Comparison of ENCODE assay signal across 1 cellular context in the genomic region with DNA sequence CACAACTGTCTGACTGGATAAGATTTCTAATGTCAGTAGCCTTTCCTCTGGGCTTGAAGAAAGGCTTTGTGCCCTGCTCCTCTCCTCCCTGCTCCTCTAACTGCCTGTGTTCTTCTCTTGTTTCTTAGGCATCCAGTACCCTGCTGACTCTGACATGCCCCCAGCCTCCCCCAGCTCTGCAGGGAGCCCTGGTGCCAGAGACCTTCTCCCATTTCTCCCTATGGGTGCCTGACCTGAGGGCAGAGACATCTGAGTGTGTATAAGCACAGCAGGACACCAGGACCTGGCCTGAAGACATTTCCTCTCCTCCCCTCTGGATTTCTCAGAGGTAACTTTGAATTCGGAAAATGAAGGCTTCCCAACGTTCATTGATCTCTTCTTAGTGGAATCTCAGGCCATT.
TF ChIP-seq lines count a peak whose summit lies in the region.

No MANE protein-coding gene starts in this region.

TF ChIP-seq in endothelial cell of umbilical vein, 7 proteins besides CTCF, POLR2A, EP300 and RAD21:
- TF ChIP-seq POLR2AphosphoS5 (IDR thresholded peaks at IDR 0.05; ENCODE audit: insufficient read depth, low read depth, low read length) (no peak), EZH2 (IDR thresholded peaks at IDR 0.05; ENCODE audit: borderline replicate concordance, low read depth, low read length, severe bottlenecking) (no peak)
TF ChIP-seq in endothelial cell of umbilical vein: peak in this region for 0.
